ENCODE assay signal across 13 cellular contexts in genomic region chr14:94599656-94600004, GRCh38. TPM values are rescaled to one million over a fixed set of nuclear protein-coding genes. Genes with fewer than 3 reads are reported as not detected.
DNase-seq lines count a peak whose midpoint lies in the region; ATAC-seq, FAIRE-seq and TF ChIP-seq lines count a peak whose summit lies in the region.
"Had no signal": no experiment of that assay in that cellular context is flagged by ENCODE, and none has a peak within 500 bp of the region (broad histone marks: within the 10 kb centered on the region; RNA-seq: fewer than 3 reads in every experiment).

No MANE protein-coding gene starts in this region.

- no peak overlapping the region for H3K14ac ChIP-seq in neuronal stem cell (ENCODE audit: low read length)

- CTCF ChIA-PET in SK-N-SH (lab: Yijun Ruan, JAX): interaction anchor here (1.7 kb wide), 1 partner anchor 51 kb away, joined by 6 read pairs; no protein-coding TSS in a partner anchor

- TF ChIP-seq RAD21 in SK-N-SH (IDR thresholded peaks at IDR 0.05; ENCODE audit: low read length): no peak

- H3K79me1 ChIP-seq in neuronal stem cell (ENCODE audit: low read depth, low read length): no peaks in the 10 kb centered on the region

- no peak overlapping the region for H4K8ac ChIP-seq in neuronal stem cell (ENCODE audit: low read depth, low read length)

- POLR2A ChIA-PET in SK-N-SH (lab: Yijun Ruan, JAX): no interaction called here

- no peak overlapping the region for H4K91ac ChIP-seq in neuronal stem cell (ENCODE audit: low read depth, low read length, poor library complexity)

- no peaks in the 10 kb centered on the region for H4K20me1 ChIP-seq in SK-N-SH (ENCODE audit: insufficient read depth)

- H3K36me3 ChIP-seq in SK-N-SH (replicated peaks in 1 of 2; ENCODE audit: control insufficient read depth in 1 of 2, insufficient read depth in 2 of 2, low read length in 1 of 2): no peaks in the 10 kb centered on the region
- no peaks in the 10 kb centered on the region for H3K36me3 ChIP-seq in neuronal stem cell (replicated peaks in 1 of 2; ENCODE audit: control insufficient read depth in 2 of 2, insufficient read depth in 2 of 2, low read length in 2 of 2)

- TF ChIP-seq EP300 in SK-N-SH (IDR thresholded peaks at IDR 0.05; ENCODE audit: borderline replicate concordance in 1 of 2, low read depth in 1 of 2, low read length in 1 of 2): no peak

- TF ChIP-seq CTCF in SK-N-SH (IDR thresholded peaks at IDR 0.05) (no peak), endothelial cell (IDR thresholded peaks at IDR 0.05; ENCODE audit: unreplicated experiment) (no peak)

- H3K9me3 Mint-ChIP-seq in endothelial cell (ENCODE audit: unreplicated experiment): no peaks in the 10 kb centered on the region
- H3K9me3 Mint-ChIP-seq: activated naive CD8-positive, alpha-beta T cell treated with anti-CD3 and anti-CD28 coated beads for 36 hours had no signal

- no peak overlapping the region for H2BK5ac ChIP-seq in neuronal stem cell (ENCODE audit: low read length)

- H3K27ac ChIP-seq in SK-N-SH (ENCODE audit: low read depth in 2 of 2, low read length in 1 of 2): peak overlapping the region in 1 of 2 experiments; percentile 96; a peak in 2 of 4 replicates
- H3K27ac ChIP-seq in neuronal stem cell (replicated peaks; ENCODE audit: low read length): no peak overlapping the region
- H3K27ac ChIP-seq: 22Rv1 had no signal

- H3K18ac ChIP-seq in neuronal stem cell (ENCODE audit: low read length): peak overlapping the region; percentile 23

- no peak overlapping the region for H3K4me3 Mint-ChIP-seq in endothelial cell (ENCODE audit: unreplicated experiment)
- H3K4me3 Mint-ChIP-seq: activated CD8-positive, alpha-beta T cell treated with anti-CD3 and anti-CD28 coated beads, Interleukin-2, amount 10 ng/mL, durations not matched to agents 7 days and 5 days; activated naive CD8-positive, alpha-beta T cell treated with anti-CD3 and anti-CD28 coated beads for 36 hours had no signal

- 0 out of 2 replicates have a peak overlapping the region, but pooled peaks have one; percentile 66 for H2AFZ ChIP-seq in SK-N-SH (ENCODE audit: low read depth)
- no peak overlapping the region for H2AFZ ChIP-seq in neuronal stem cell (ENCODE audit: low read length)

- peaks cover 7% of the 10 kb centered on the region for H3K4me1 Mint-ChIP-seq in endothelial cell (ENCODE audit: unreplicated experiment)
- H3K4me1 Mint-ChIP-seq: activated naive CD8-positive, alpha-beta T cell treated with anti-CD3 and anti-CD28 coated beads for 36 hours had no signal

- H3K4me1 ChIP-seq in SK-N-SH (ENCODE audit: control insufficient read depth in 1 of 2, insufficient read depth in 2 of 2, low read depth in 1 of 2, low read length in 1 of 2): peaks cover 0 to 33% of the 10 kb centered on the region in 2 experiments; a peak in 3 of 4 replicates
- peaks cover 0 to 11% of the 10 kb centered on the region in 2 donors for H3K4me1 ChIP-seq in neuronal stem cell (ENCODE audit: control insufficient read depth in 2 of 2, insufficient read depth in 1 of 2, low read depth in 1 of 2, low read length in 2 of 2)

- H3K9me2 ChIP-seq in SK-N-SH: no peaks in the 10 kb centered on the region

- FAIRE-seq in urothelium cell line (lab: Jason Lieb, UNC): no peak
- no peak for FAIRE-seq in HTR-8/SVneo (lab: Jason Lieb, UNC)

- no peaks in the 10 kb centered on the region for H3K79me2 ChIP-seq in SK-N-SH (ENCODE audit: insufficient read depth)

- peaks cover 5% of the 10 kb centered on the region for H3K27me3 Mint-ChIP-seq in endothelial cell (ENCODE audit: unreplicated experiment)

- H2BK15ac ChIP-seq in neuronal stem cell (ENCODE audit: low read length): peak overlapping the region; percentile 22

- H3F3A ChIP-seq in SK-N-SH (replicated peaks; ENCODE audit: insufficient read depth): peaks cover 4% of the 10 kb centered on the region

- H3K4me3 ChIP-seq in SK-N-SH (ENCODE audit: low read depth in 2 of 2, low read length in 1 of 2) (no peak overlapping the region), neuronal stem cell (ENCODE audit: low read length in 2 of 2) (no peak overlapping the region)

- no peaks in the 10 kb centered on the region for H3K27me3 ChIP-seq in SK-N-SH (ENCODE audit: insufficient read depth)
- H3K27me3 ChIP-seq in neuronal stem cell (ENCODE audit: control insufficient read depth in 3 of 3, insufficient read depth in 3 of 3, low read depth in 1 of 3, low read length in 3 of 3): no peaks in the 10 kb centered on the region

- H2BK12ac ChIP-seq in neuronal stem cell (ENCODE audit: low read length): no peak overlapping the region

- ATAC-seq in SK-N-SH treated with all-trans-retinoic acid at 6 μM for 48 hours (no peak), esophagus mucosa (peak; percentile 8)
- ATAC-seq: activated CD8-positive, alpha-beta T cell treated with anti-CD3 and anti-CD28 coated beads, Interleukin-2, amount 10 ng/mL, durations not matched to agents 7 days and 5 days had no signal

- no peaks in the 10 kb centered on the region for H3K36me3 Mint-ChIP-seq in endothelial cell (ENCODE audit: low read depth, unreplicated experiment)
- H3K36me3 Mint-ChIP-seq: activated naive CD8-positive, alpha-beta T cell treated with anti-CD3 and anti-CD28 coated beads for 36 hours had no signal

- no peak for DNase-seq in SK-N-SH
- no peak for DNase-seq in neuronal stem cell (ENCODE audit: low spot score)
- DNase-seq in urothelium cell line (ENCODE audit: low spot score): peak; percentile 14
- no peak for DNase-seq in endothelial cell (ENCODE audit: low spot score)
- no peak for DNase-seq in HTR-8/SVneo (ENCODE audit: insufficient read length, low spot score)
- no peak for DNase-seq in NCI-H2029 (lab: John Stamatoyannopoulos, UW)
- DNase-seq: activated CD8-positive, alpha-beta T cell treated with anti-CD3 and anti-CD28 coated beads, Interleukin-2, amount 10 ng/mL, durations not matched to agents 7 days and 5 days; activated naive CD8-positive, alpha-beta T cell treated with anti-CD3 and anti-CD28 coated beads for 36 hours; DMS53; NCI-H748 treated with DMSO at 0.1 percent for 48 hours had no signal

- no peak overlapping the region for H3K23ac ChIP-seq in neuronal stem cell (ENCODE audit: low read depth, low read length, poor library complexity)

- H3K27ac Mint-ChIP-seq in endothelial cell (ENCODE audit: unreplicated experiment): no peak overlapping the region
- H3K27ac Mint-ChIP-seq: activated CD8-positive, alpha-beta T cell treated with anti-CD3 and anti-CD28 coated beads, Interleukin-2, amount 10 ng/mL, durations not matched to agents 7 days and 5 days; activated naive CD8-positive, alpha-beta T cell treated with anti-CD3 and anti-CD28 coated beads for 36 hours had no signal

- H3K9me3 ChIP-seq in SK-N-SH (no peaks in the 10 kb centered on the region), neuronal stem cell (replicated peaks in 1 of 2; ENCODE audit: control insufficient read depth in 2 of 2, insufficient read depth in 1 of 2, low read depth in 1 of 2, low read length in 2 of 2) (no peaks in the 10 kb centered on the region)

- peak overlapping the region; percentile 70 for H3K9ac ChIP-seq in SK-N-SH
- no peak overlapping the region for H3K9ac ChIP-seq in neuronal stem cell (ENCODE audit: low read depth, low read length, poor library complexity)

- no peak overlapping the region for H2BK120ac ChIP-seq in neuronal stem cell (ENCODE audit: low read depth, low read length)

- WGBS in SK-N-SH (ENCODE audit: low lambda C conversion rate): 64% methylated on average over 3 of the region's 3 CpGs
- no CpG with 5 or more reads among the region's 3 CpGs for WGBS in neuronal stem cell (ENCODE audit: extremely low coverage in 2 of 2, insufficient read length in 2 of 2, insufficient replicate concordance in 1 of 2), 2 donors

- H3K4ac ChIP-seq in neuronal stem cell (ENCODE audit: low read length): no peak overlapping the region

- peak overlapping the region; percentile 55 for H3K4me2 ChIP-seq in SK-N-SH
- no peak overlapping the region for H3K4me2 ChIP-seq in neuronal stem cell (ENCODE audit: insufficient read depth, low read length, poor library complexity, severe bottlenecking)

- peak overlapping the region; percentile 57 for H2AK5ac ChIP-seq in neuronal stem cell (ENCODE audit: low read depth, low read length)

TF ChIP-seq in SK-N-SH, 30 proteins besides CTCF, POLR2A, EP300 and RAD21 (continues in another document):
- TF ChIP-seq SMC3 (IDR thresholded peaks at IDR 0.05; ENCODE audit: low read depth, low read length) (no peak), EZH2phosphoT487 (IDR thresholded peaks at IDR 0.05; ENCODE audit: borderline replicate concordance, low read depth) (no peak), POLR2AphosphoS5 (IDR thresholded peaks at IDR 0.05; ENCODE audit: low read depth, low read length) (no peak), YY1 (IDR thresholded peaks at IDR 0.05; ENCODE audit: low read depth) (no peak)

RNA-seq across cellular contexts. Expression of gene SERPINA3, which starts 12.6 kb away (rescaled TPM):
- polyA plus RNA-seq in SK-N-SH (2012; rRNA removed): 0.25 and 0.45 TPM in 2 replicates
- polyA plus RNA-seq in SK-N-SH (2012; cell fraction: cytosol; rRNA removed): 0.05 and 0.15 TPM in 2 replicates
- 0.66 and 1.4 TPM in 2 replicates for polyA plus RNA-seq in SK-N-SH (2012; cell fraction: nucleus; rRNA removed)
- total RNA-seq in esophagus mucosa: 22.9 TPM
- 0.04 TPM for polyA plus RNA-seq in neuronal stem cell (2013, experiment 1 of 2)
- 0.04 TPM for polyA plus RNA-seq in neuronal stem cell (2013, experiment 2 of 2)
- not detected for total RNA-seq in endothelial cell (ENCODE audit: unreplicated experiment)
- total RNA-seq: activated CD8-positive, alpha-beta T cell treated with anti-CD3 and anti-CD28 coated beads, Interleukin-2, amount 10 ng/mL, durations not matched to agents 7 days and 5 days; activated naive CD8-positive, alpha-beta T cell treated with anti-CD3 and anti-CD28 coated beads for 36 hours had no signal

RNA-seq across cellular contexts. Expression of gene SERPINA5, which starts 18.4 kb away (rescaled TPM):
- polyA plus RNA-seq in SK-N-SH (2012; rRNA removed): 0.08 and 0.13 TPM in 2 replicates
- 0.08 and 0.18 TPM in 2 replicates for polyA plus RNA-seq in SK-N-SH (2012; cell fraction: cytosol; rRNA removed)
- 0.07 and 0.08 TPM in 2 replicates for polyA plus RNA-seq in SK-N-SH (2012; cell fraction: nucleus; rRNA removed)
- total RNA-seq in esophagus mucosa: 0.28 TPM
- 2.4 TPM for polyA plus RNA-seq in neuronal stem cell (2013, experiment 1 of 2)
- 2.5 TPM for polyA plus RNA-seq in neuronal stem cell (2013, experiment 2 of 2)
- 0.26 TPM for total RNA-seq in endothelial cell (ENCODE audit: unreplicated experiment)
- total RNA-seq: activated CD8-positive, alpha-beta T cell treated with anti-CD3 and anti-CD28 coated beads, Interleukin-2, amount 10 ng/mL, durations not matched to agents 7 days and 5 days; activated naive CD8-positive, alpha-beta T cell treated with anti-CD3 and anti-CD28 coated beads for 36 hours had no signal

RNA-seq across cellular contexts. Expression of gene SERPINA4, which starts 38.4 kb away (rescaled TPM):
- not detected in 2 replicates for polyA plus RNA-seq in SK-N-SH (2012; rRNA removed)
- not detected in 2 replicates for polyA plus RNA-seq in SK-N-SH (2012; cell fraction: cytosol; rRNA removed)
- not detected in 2 replicates for polyA plus RNA-seq in SK-N-SH (2012; cell fraction: nucleus; rRNA removed)
- not detected for total RNA-seq in esophagus mucosa
- polyA plus RNA-seq in neuronal stem cell (2013, experiment 1 of 2): not detected
- not detected for polyA plus RNA-seq in neuronal stem cell (2013, experiment 2 of 2)
- total RNA-seq in endothelial cell (ENCODE audit: unreplicated experiment): not detected
- total RNA-seq: activated CD8-positive, alpha-beta T cell treated with anti-CD3 and anti-CD28 coated beads, Interleukin-2, amount 10 ng/mL, durations not matched to agents 7 days and 5 days; activated naive CD8-positive, alpha-beta T cell treated with anti-CD3 and anti-CD28 coated beads for 36 hours had no signal

Comparison
In these comparisons a context has a peak if more than half of its experiments do, and no peak if none do; other contexts are left out.
1. RNA of gene SERPINA3, which starts 12.6 kb away (total RNA-seq): 22.9 TPM in esophagus mucosa (single experiment); not detected in endothelial cell (single experiment); every median in the first group is over 10 times any median in the second.